Comparison of ENCODE assay signal across 1 cellular context in genomic region chr1:213045321-213046226, GRCh38.
TF ChIP-seq lines count a peak whose summit lies in the region.

No MANE protein-coding gene starts in this region.

TF ChIP-seq in K562, 482 proteins besides CTCF, POLR2A, EP300 and RAD21 (continued from another document and continues in another):
- TF ChIP-seq CREB3L1 (IDR thresholded peaks at IDR 0.05; ENCODE audit: borderline replicate concordance, low read depth) (peak; percentile 65; the same call in 1 of the 2 replicates), LEF1 (IDR thresholded peaks at IDR 0.05) (peak; percentile 85), NR2C1 (IDR thresholded peaks at IDR 0.05) (peak; percentile 29; the same call in 1 of the 2 replicates), NR2C1 (tag; IDR thresholded peaks at IDR 0.05) (peak; percentile 54), ARNT (IDR thresholded peaks at IDR 0.05) (peak in 1 of 2 experiments; percentile 83; a peak in 3 of 4 replicates), GTF2A2 (tag; IDR thresholded peaks at IDR 0.05) (peak; percentile 49; the same call in 1 of the 2 replicates), EHMT2 (IDR thresholded peaks at IDR 0.05) (0 out of 2 replicates have a peak, but pooled peaks have one; percentile 12), MAX (CRISPR knock-in tag; IDR thresholded peaks at IDR 0.05) (peak; percentile 69), ZBTB7A (IDR thresholded peaks at IDR 0.05; ENCODE audit: borderline replicate concordance, control insufficient read depth, low read depth, low read length) (0 out of 2 replicates have a peak, but pooled peaks have one; percentile 17), E2F3 (CRISPR knock-in tag; IDR thresholded peaks at IDR 0.05) (peak; percentile 70; the same call in 1 of the 2 replicates), E2F5 (CRISPR knock-in tag; IDR thresholded peaks at IDR 0.05) (0 out of 2 replicates have a peak, but pooled peaks have one; percentile 57), CSDE1 (IDR thresholded peaks at IDR 0.05) (0 out of 4 replicates have a peak, but pooled peaks of 1 of the 2 experiments have one; percentile 39), AFF1 (IDR thresholded peaks at IDR 0.05; ENCODE audit: low read depth in 1 of 2, partially characterized antibody in 2 of 2) (peak; percentile 41 to 44), DPF2 (IDR thresholded peaks at IDR 0.05) (peak; percentile 86), DACH1 (IDR thresholded peaks at IDR 0.05; ENCODE audit: partially characterized antibody) (peak; percentile 52), EP400 (IDR thresholded peaks at IDR 0.05) (peak; percentile 83), NFIC (IDR thresholded peaks at IDR 0.05) (0 out of 2 replicates have a peak, but pooled peaks have one; percentile 12), RCOR1 (IDR thresholded peaks at IDR 0.05; ENCODE audit: borderline replicate concordance in 1 of 2, low read depth in 2 of 2, low read length in 2 of 2) (peak in 1 of 2 experiments; percentile 58; a peak in 1 of 4 replicates), SMARCA4 (IDR thresholded peaks at IDR 0.05) (peak; percentile 70; the same call in 1 of the 2 replicates), ARID1B (IDR thresholded peaks at IDR 0.05) (peak; percentile 74), HDAC2 (IDR thresholded peaks at IDR 0.05) (peak; percentile 66; the same call in 1 of the 2 replicates), ZNF311 (CRISPR knock-in tag; IDR thresholded peaks at IDR 0.05) (peak; percentile 63; the same call in 1 of the 2 replicates), ATF4 (CRISPR knock-in tag; IDR thresholded peaks at IDR 0.05) (peak; percentile 55; the same call in 1 of the 2 replicates), NBN (IDR thresholded peaks at IDR 0.05; ENCODE audit: low read depth) (peak; percentile 88; the same call in 1 of the 2 replicates), CEBPB (tag; IDR thresholded peaks at IDR 0.05) (peak; percentile 42; the same call in 1 of the 2 replicates), SOX6 (IDR thresholded peaks at IDR 0.05) (peak; percentile 44), ZNF592 (IDR thresholded peaks at IDR 0.05) (peak; percentile 87), STAT6 (CRISPR knock-in tag; IDR thresholded peaks at IDR 0.05) (0 out of 2 replicates have a peak, but pooled peaks have one; percentile 24), KDM5B (IDR thresholded peaks at IDR 0.05; ENCODE audit: insufficient replicate concordance, low read depth, low read length) (peak; percentile 42), ARID3A (IDR thresholded peaks at IDR 0.05; ENCODE audit: borderline replicate concordance, low read depth, low read length) (peak; percentile 33; the same call in 1 of the 2 replicates), SMARCE1 (IDR thresholded peaks at IDR 0.05) (peak; percentile 67), ZNF395 (CRISPR knock-in tag; IDR thresholded peaks at IDR 0.05) (peak; percentile 83), GABPA (tag; conservative IDR thresholded peaks at IDR 0.05; ENCODE audit: low read depth) (peak; percentile 37; the same call in 1 of the 2 replicates), TAF1 (IDR thresholded peaks at IDR 0.05; ENCODE audit: control insufficient read depth, extremely low read depth, insufficient read depth, low read length, severe bottlenecking) (peak; percentile 25), CHD1 (IDR thresholded peaks at IDR 0.05; ENCODE audit: low read length) (peak; percentile 75), CBFA2T2 (conservative IDR thresholded peaks at IDR 0.05) (peak; percentile 63), MECOM (CRISPR knock-in tag; IDR thresholded peaks at IDR 0.05) (0 out of 2 replicates have a peak, but pooled peaks have one; percentile 21), TFAP4 (CRISPR knock-in tag; IDR thresholded peaks at IDR 0.05; ENCODE audit: borderline replicate concordance) (peak; percentile 66)
